In the genomic region with DNA sequence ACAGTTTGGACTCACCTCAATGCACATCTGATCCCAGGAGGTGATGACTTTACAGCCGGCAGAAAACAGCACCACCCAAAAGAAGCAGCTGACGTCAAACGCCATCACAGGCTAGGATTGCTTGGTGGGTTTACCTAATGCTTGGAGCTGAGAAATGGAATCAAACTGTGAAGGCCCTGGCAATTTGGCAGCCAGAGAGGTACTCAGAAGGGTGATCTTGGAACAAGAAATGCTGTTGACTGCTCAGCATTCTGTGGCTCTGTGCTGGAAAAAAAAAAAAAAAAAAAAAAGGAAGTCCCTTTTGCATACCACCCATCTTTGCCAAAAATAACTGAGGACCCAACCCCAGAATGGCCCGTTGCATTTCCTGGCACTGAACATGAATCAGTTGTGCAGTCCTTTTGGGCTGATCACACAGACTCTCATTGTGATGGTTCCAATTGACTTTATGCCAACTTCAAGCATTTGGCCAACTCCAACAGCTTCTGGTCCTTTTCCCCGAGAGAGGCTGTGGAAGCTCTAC, we compare ENCODE assay signal across 10 cellular contexts.
A peak's percentile ranks its signal among the peaks of the same experiment; 100 is the strongest.
DNase-seq lines count a peak whose midpoint lies in the region; ATAC-seq and TF ChIP-seq lines count a peak whose summit lies in the region.
"Had no signal": no experiment of that assay in that cellular context is flagged by ENCODE, and none has a peak within 500 bp of the region (broad histone marks: within the 10 kb centered on the region; RNA-seq: fewer than 3 reads in every experiment).

A gene (minus strand): TSS at position 263 of the 523 bp plus-strand sequence. CDS start 158 bp downstream, at position 105.

- H3K27me3 Mint-ChIP-seq in central memory CD8-positive, alpha-beta T cell: no peaks in the 10 kb centered on the region
- H3K27me3 Mint-ChIP-seq: activated T-cell treated with anti-CD3 and anti-CD28 coated beads, Interleukin-2, amount 50 U/mL, for 24 hours; effector memory CD8-positive, alpha-beta T cell had no signal

- no peak for DNase-seq in central memory CD8-positive, alpha-beta T cell (ENCODE audit: low spot score in 2 of 2)
- DNase-seq in pons (ENCODE audit: low spot score) (peak; percentile 97), NCI-H1092 (lab: John Stamatoyannopoulos, UW) (no peak), COLO668 (lab: John Stamatoyannopoulos, UW; ENCODE audit: unreplicated experiment) (no peak)
- DNase-seq: activated T-cell treated with anti-CD3 and anti-CD28 coated beads, Interleukin-2, amount 50 U/mL, for 24 hours; effector memory CD8-positive, alpha-beta T cell had no signal

- peak within 1 kb of the TSS; percentile 17 for H3K4me3 Mint-ChIP-seq in central memory CD8-positive, alpha-beta T cell
- H3K4me3 Mint-ChIP-seq: activated T-cell treated with anti-CD3 and anti-CD28 coated beads, Interleukin-2, amount 50 U/mL, for 24 hours had no signal

- no peak for ATAC-seq in GM18505 (IDR thresholded peaks at IDR 0.05; ENCODE audit: unreplicated experiment)
- peak; percentile 25 for ATAC-seq in HG03354 (IDR thresholded peaks at IDR 0.05; ENCODE audit: poor library complexity, severe bottlenecking, unreplicated experiment)
- ATAC-seq in central memory CD8-positive, alpha-beta T cell (replicated peaks; ENCODE audit: extremely low read depth, poor library complexity, severe bottlenecking): no peak
- no peak for ATAC-seq in HG03442 (IDR thresholded peaks at IDR 0.05; ENCODE audit: unreplicated experiment)
- ATAC-seq in HG03045 (IDR thresholded peaks at IDR 0.05; ENCODE audit: unreplicated experiment): no peak
- ATAC-seq: effector memory CD8-positive, alpha-beta T cell had no signal

- peaks cover 6% of the 10 kb centered on the region for H3K9me3 Mint-ChIP-seq in central memory CD8-positive, alpha-beta T cell
- H3K9me3 Mint-ChIP-seq: effector memory CD8-positive, alpha-beta T cell had no signal

- H3K4me1 Mint-ChIP-seq in central memory CD8-positive, alpha-beta T cell: peaks cover 25% of the 10 kb centered on the region

- no peak within 1 kb of the TSS for H3K27ac Mint-ChIP-seq in central memory CD8-positive, alpha-beta T cell (ENCODE audit: low read depth)
- H3K27ac Mint-ChIP-seq: activated T-cell treated with anti-CD3 and anti-CD28 coated beads, Interleukin-2, amount 50 U/mL, for 24 hours had no signal

- TF ChIP-seq POLR2A in GM18505 (IDR thresholded peaks at IDR 0.05; ENCODE audit: borderline replicate concordance, extremely low read depth, insufficient read depth, insufficient read length): peak; percentile 81

- H3K36me3 Mint-ChIP-seq in central memory CD8-positive, alpha-beta T cell (ENCODE audit: insufficient read depth): no peaks in the 10 kb centered on the region
